In the genomic region with DNA sequence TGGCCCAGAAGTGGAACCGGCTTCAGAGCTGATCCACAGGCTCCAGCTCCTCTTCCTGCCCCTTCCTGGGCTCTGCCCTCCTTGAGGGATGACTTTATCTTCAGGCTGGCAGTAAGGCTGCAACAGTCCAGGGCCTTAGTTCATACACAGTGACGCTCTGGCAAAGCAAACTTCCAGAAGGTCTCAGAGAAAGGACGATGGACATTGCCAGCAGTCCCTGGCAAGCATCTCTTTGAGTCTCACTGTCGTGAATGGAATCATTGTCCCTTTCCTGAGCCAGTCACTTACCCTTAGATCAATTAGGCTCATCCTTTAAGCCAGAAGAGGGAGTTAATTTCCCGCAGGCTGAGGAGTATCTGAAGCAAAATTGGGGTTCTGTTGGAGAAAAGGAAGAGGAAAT, we compare ENCODE assay signal across 14 cellular contexts.
"Had no signal": no experiment of that assay in that cellular context is flagged by ENCODE, and none has a peak within 500 bp of the region (broad histone marks: within the 10 kb centered on the region; RNA-seq: fewer than 3 reads in every experiment).

No MANE protein-coding gene starts in this region.

- ATAC-seq: activated T-helper 17 cell treated with anti-CD3 and anti-CD28 coated beads, Interleukin-2, amount 50 U/mL, for 72 hours; body of pancreas; esophagus mucosa; left lobe of liver had no signal

- H3K27ac ChIP-seq: body of pancreas, hepatocyte, tibial nerve, uterus had no signal

- DNase-seq: activated CD4-positive, alpha-beta memory T cell treated with anti-CD3 and anti-CD28 coated beads for 36 hours; activated naive CD4-positive, alpha-beta T cell; activated naive CD8-positive, alpha-beta T cell treated with anti-CD3 and anti-CD28 coated beads for 36 hours; amniotic stem cell; body of pancreas; cortex of kidney; effector CD8-positive, alpha-beta T cell; stimulated activated naive CD4-positive, alpha-beta T cell; uterus had no signal
